ENCODE assay signal across 22 cellular contexts in genomic region chr12:26205946-26206345, GRCh38. TPM values are rescaled to one million over a fixed set of nuclear protein-coding genes. Genes with fewer than 3 reads are reported as not detected.
"Had no signal": no experiment of that assay in that cellular context is flagged by ENCODE, and none has a peak within 500 bp of the region (broad histone marks: within the 10 kb centered on the region; RNA-seq: fewer than 3 reads in every experiment).

No MANE protein-coding gene starts in this region.

- H3K9me3 Mint-ChIP-seq: activated naive CD8-positive, alpha-beta T cell treated with anti-CD3 and anti-CD28 coated beads, Interleukin-2, amount 10 ng/mL, durations not matched to agents 7 days and 5 days; activated T-cell treated with anti-CD3 and anti-CD28 coated beads, Interleukin-2, amount 50 U/mL, for 24 hours; activated T-helper 17 cell treated with anti-CD3 and anti-CD28 coated beads, Interleukin-2, amount 50 U/mL, for 72 hours; dendritic cell treated with granulocyte-macrophage colony-stimulating factor and Interleukin-4, amounts not matched to agents 40 ng/mL and 50 ng/mL, for 4 days; memory B cell; naive B cell; WTC11 had no signal

- H3K4me1 Mint-ChIP-seq: activated naive CD8-positive, alpha-beta T cell treated with anti-CD3 and anti-CD28 coated beads, Interleukin-2, amount 10 ng/mL, durations not matched to agents 7 days and 5 days; activated T-helper 17 cell treated with anti-CD3 and anti-CD28 coated beads, Interleukin-2, amount 50 U/mL, for 72 hours had no signal

- DNase-seq: activated CD8-positive, alpha-beta memory T cell treated with anti-CD3 and anti-CD28 coated beads, Interleukin-2, amount 50 U/mL, for 4 hours; activated naive CD4-positive, alpha-beta T cell treated with Interleukin-2 at 50 U/mL for 16 hours; activated naive CD8-positive, alpha-beta T cell treated with anti-CD3 and anti-CD28 coated beads, Interleukin-2, amount 10 ng/mL, durations not matched to agents 7 days and 5 days; activated T-cell treated with anti-CD3 and anti-CD28 coated beads, Interleukin-2, amount 50 U/mL, for 24 hours; effector CD8-positive, alpha-beta T cell; foreskin melanocyte; glutamatergic neuron; left cardiac atrium; naive B cell; stimulated activated CD4-positive, alpha-beta T cell treated with anti-CD3 and anti-CD28 coated beads, Interleukin-4, amount 100 ng/mL, for 4 hours; stimulated activated naive CD8-positive, alpha-beta T cell treated with anti-CD3 and anti-CD28 coated beads, Interleukin-15, Interleukin-2, amounts not matched to agents 100 U/mL and 50 U/mL, for 24 hours; T-helper 9 cell; tibial artery had no signal

- H3K4me3 Mint-ChIP-seq: activated naive CD8-positive, alpha-beta T cell treated with anti-CD3 and anti-CD28 coated beads, Interleukin-2, amount 10 ng/mL, durations not matched to agents 7 days and 5 days; activated T-cell treated with anti-CD3 and anti-CD28 coated beads, Interleukin-2, amount 50 U/mL, for 24 hours; activated T-helper 17 cell treated with anti-CD3 and anti-CD28 coated beads, Interleukin-2, amount 50 U/mL, for 72 hours; dendritic cell treated with granulocyte-macrophage colony-stimulating factor and Interleukin-4, amounts not matched to agents 40 ng/mL and 50 ng/mL, for 4 days; memory B cell; naive B cell; WTC11 had no signal

- H3K4me3 ChIP-seq: cardiac muscle cell, prostate gland, right atrium auricular region, tibial artery had no signal

- ATAC-seq: activated T-helper 17 cell treated with anti-CD3 and anti-CD28 coated beads, Interleukin-2, amount 50 U/mL, for 72 hours; esophagus mucosa; stimulated activated naive CD8-positive, alpha-beta T cell treated with anti-CD3 and anti-CD28 coated beads, Interleukin-15, Interleukin-2, amounts not matched to agents 100 U/mL and 50 U/mL, for 24 hours; WTC11 had no signal

- H3K27me3 ChIP-seq: right atrium auricular region, tibial artery had no signal

- H3K36me3 Mint-ChIP-seq: activated naive CD8-positive, alpha-beta T cell treated with anti-CD3 and anti-CD28 coated beads, Interleukin-2, amount 10 ng/mL, durations not matched to agents 7 days and 5 days; memory B cell; naive B cell; WTC11 had no signal

- H3K27me3 Mint-ChIP-seq: memory B cell had no signal

- H3K27ac Mint-ChIP-seq: activated naive CD8-positive, alpha-beta T cell treated with anti-CD3 and anti-CD28 coated beads, Interleukin-2, amount 10 ng/mL, durations not matched to agents 7 days and 5 days; activated T-cell treated with anti-CD3 and anti-CD28 coated beads, Interleukin-2, amount 50 U/mL, for 24 hours; activated T-helper 17 cell treated with anti-CD3 and anti-CD28 coated beads, Interleukin-2, amount 50 U/mL, for 72 hours; dendritic cell treated with granulocyte-macrophage colony-stimulating factor and Interleukin-4, amounts not matched to agents 40 ng/mL and 50 ng/mL, for 4 days; memory B cell; naive B cell; WTC11 had no signal

- H3K27ac ChIP-seq: cardiac muscle cell, prostate gland, tibial artery had no signal

RNA-seq across cellular contexts. Expression of gene SSPN, which starts 10.6 kb away (rescaled TPM):
- total RNA-seq: activated naive CD8-positive, alpha-beta T cell treated with anti-CD3 and anti-CD28 coated beads, Interleukin-2, amount 10 ng/mL, durations not matched to agents 7 days and 5 days; activated T-helper 17 cell treated with anti-CD3 and anti-CD28 coated beads, Interleukin-2, amount 50 U/mL, for 72 hours; T-helper 1 cell treated with Interleukin-12 subunit alpha and Interleukin-12 subunit beta and Interleukin-4 antibody, amounts not matched to agents 30 ng/mL and 1 ng/mL, for 36 hours had no signal
